1 cellular context compared by ENCODE assay signal in genomic region chr3:48847586-48848423, GRCh38.
A peak's percentile ranks its signal among the peaks of the same experiment; 100 is the strongest.
TF ChIP-seq lines count a peak whose summit lies in the region.

PRKAR2A (minus strand) TSS chr3:48847874; CDS start chr3:48847596, 278 bp downstream.

TF ChIP-seq in HepG2, 621 proteins besides CTCF, POLR2A, EP300 and RAD21 (continued from another document and continues in another):
- peak; percentile 88 for TF ChIP-seq ZNF142 (CRISPR knock-in tag; IDR thresholded peaks at IDR 0.05)
- no peak for TF ChIP-seq CCAR2 (optimal IDR thresholded peaks at IDR 0.05; ENCODE audit: low read depth, low read length)
- peak; percentile 100 for TF ChIP-seq ZNF777 (CRISPR knock-in tag; IDR thresholded peaks at IDR 0.05)
- TF ChIP-seq SIN3A (IDR thresholded peaks at IDR 0.05; ENCODE audit: borderline replicate concordance, low read depth, low read length) = peak; percentile 26; the same call in 1 of the 2 replicates
- TF ChIP-seq POLR2AphosphoS5 (IDR thresholded peaks at IDR 0.05; ENCODE audit: low read depth, low read length) = peak; percentile 85
- TF ChIP-seq TEAD3 (CRISPR knock-in tag; optimal IDR thresholded peaks at IDR 0.05; ENCODE audit: borderline replicate concordance) = peak; percentile 16
- TF ChIP-seq MXI1 (IDR thresholded peaks at IDR 0.05; ENCODE audit: borderline replicate concordance, low read depth, low read length) = peak; percentile 88; the same call in 1 of the 3 replicates
- no peak for TF ChIP-seq ZNF318 (CRISPR knock-in tag; IDR thresholded peaks at IDR 0.05)
- peak; percentile 78 for TF ChIP-seq POGK (CRISPR knock-in tag; conservative IDR thresholded peaks at IDR 0.05)
- no peak for TF ChIP-seq ZUFSP (CRISPR knock-in tag; IDR thresholded peaks at IDR 0.05; ENCODE audit: borderline replicate concordance)
- TF ChIP-seq ZNF431 (CRISPR knock-in tag; IDR thresholded peaks at IDR 0.05; ENCODE audit: borderline replicate concordance, low read depth) = peak; percentile 80; the same call in 1 of the 2 replicates
- TF ChIP-seq XRCC5 (optimal IDR thresholded peaks at IDR 0.05; ENCODE audit: low read length) = peak; percentile 66
- 0 out of 2 replicates have a peak, but pooled peaks have one; percentile 43 for TF ChIP-seq IKZF5 (CRISPR knock-in tag; IDR thresholded peaks at IDR 0.05)
- peak; percentile 89 for TF ChIP-seq SKI (IDR thresholded peaks at IDR 0.05; ENCODE audit: partially characterized antibody)
- TF ChIP-seq ZNF691 (CRISPR knock-in tag; IDR thresholded peaks at IDR 0.05; ENCODE audit: borderline replicate concordance, low read depth) = 0 out of 2 replicates have a peak, but pooled peaks have one; percentile 21
- peak; percentile 67 for TF ChIP-seq ZNF761 (CRISPR knock-in tag; conservative IDR thresholded peaks at IDR 0.05)
- 0 out of 2 replicates have a peak, but pooled peaks have one; percentile 2 for TF ChIP-seq ZNF160 (CRISPR knock-in tag; IDR thresholded peaks at IDR 0.05)
- 0 out of 2 replicates have a peak, but pooled peaks have one; percentile 24 for TF ChIP-seq GATA4 (IDR thresholded peaks at IDR 0.05; ENCODE audit: borderline replicate concordance, low read depth)
- TF ChIP-seq JUN (CRISPR knock-in tag; IDR thresholded peaks at IDR 0.05) = peak; percentile 70; the same call in 1 of the 2 replicates
- peak; percentile 84; the same call in 1 of the 2 replicates for TF ChIP-seq ZFX (CRISPR knock-in tag; IDR thresholded peaks at IDR 0.05; ENCODE audit: low read depth)
- peak; percentile 88; the same call in 1 of the 2 replicates for TF ChIP-seq ZNF670 (CRISPR knock-in tag; IDR thresholded peaks at IDR 0.05; ENCODE audit: borderline replicate concordance)
- TF ChIP-seq ZNF510 (CRISPR knock-in tag; IDR thresholded peaks at IDR 0.05; ENCODE audit: low read depth) = peak; percentile 91; the same call in 1 of the 2 replicates
- 0 out of 2 replicates have a peak, but pooled peaks have one; percentile 16 for TF ChIP-seq ARNTL (CRISPR knock-in tag; IDR thresholded peaks at IDR 0.05)
- TF ChIP-seq SMAD1 (CRISPR knock-in tag; IDR thresholded peaks at IDR 0.05; ENCODE audit: borderline replicate concordance, low read depth) = peak; percentile 76; the same call in 1 of the 2 replicates
- TF ChIP-seq ZNF543 (CRISPR knock-in tag; IDR thresholded peaks at IDR 0.05) = peak; percentile 70; the same call in 1 of the 2 replicates
